ENCODE assay signal across 18 cellular contexts in genomic region chr21:39658066-39658465, GRCh38. TPM values are rescaled to one million over a fixed set of nuclear protein-coding genes. Genes with fewer than 3 reads are reported as not detected.
DNase-seq lines count a peak whose midpoint lies in the region; ATAC-seq and TF ChIP-seq lines count a peak whose summit lies in the region.
"Had no signal": no experiment of that assay in that cellular context is flagged by ENCODE, and none has a peak within 500 bp of the region (broad histone marks: within the 10 kb centered on the region; RNA-seq: fewer than 3 reads in every experiment).

No MANE protein-coding gene starts in this region.

- no peak overlapping the region for H3K4me3 ChIP-seq in GM23338
- no peak overlapping the region for H3K4me3 ChIP-seq in body of pancreas
- H3K4me3 ChIP-seq in mucosa of rectum (ENCODE audit: low read length in 2 of 2) = peak overlapping the region; percentile 65 to 67

- no peak overlapping the region for H3K4me2 ChIP-seq in GM23338

- ATAC-seq in GM23338 = no peak
- ATAC-seq in body of pancreas = no peak
- ATAC-seq in sciatic nerve = no peak
- no peak for ATAC-seq in omental fat pad (ENCODE audit: low FRiP score)
- ATAC-seq: HCT116, Right ventricle myocardium inferior had no signal

- no peak for TF ChIP-seq POLR2A in body of pancreas (IDR thresholded peaks at IDR 0.05)

- H3K36me3 ChIP-seq in GM23338 (ENCODE audit: insufficient read depth) (peaks cover 15% of the 10 kb centered on the region), body of pancreas (replicated peaks in 1 of 2; ENCODE audit: insufficient read depth in 1 of 2, low read depth in 2 of 2) (no peaks in the 10 kb centered on the region), mucosa of rectum (ENCODE audit: control insufficient read depth in 2 of 2, insufficient read depth in 2 of 2, low read length in 2 of 2) (peaks cover 11 to 16% of the 10 kb centered on the region in 2 donors)

- H3K27ac ChIP-seq in GM23338 (ENCODE audit: low read depth) (peak overlapping the region; percentile 63; the same call in 1 of the 2 replicates), body of pancreas (peak overlapping the region in 3 of 4 donors; percentile 63 to 77 (median 75)), mucosa of rectum (ENCODE audit: low read depth in 2 of 2, low read length in 2 of 2) (peak overlapping the region; percentile 71 to 78)
- H3K27ac ChIP-seq: C4-2B had no signal

- H2AFZ ChIP-seq in GM23338 = no peak overlapping the region

- peaks cover 7% of the 10 kb centered on the region; the same call in 1 of the 2 replicates for H3K4me1 ChIP-seq in GM23338 (ENCODE audit: insufficient read depth)
- H3K4me1 ChIP-seq in body of pancreas = peaks cover 55% of the 10 kb centered on the region
- peaks cover 21 to 42% of the 10 kb centered on the region in 2 donors for H3K4me1 ChIP-seq in mucosa of rectum (ENCODE audit: control insufficient read depth in 2 of 2, insufficient read depth in 2 of 2, low read length in 2 of 2)

- peaks cover 80% of the 10 kb centered on the region for H3K36me3 Mint-ChIP-seq in GM23338 (ENCODE audit: low read depth)
- H3K36me3 Mint-ChIP-seq: IgD-negative memory B cell had no signal

- H3K4me1 Mint-ChIP-seq in GM23338 = peaks cover 10% of the 10 kb centered on the region

- intact Hi-C loops in body of pancreas (cut with DNase I) = no loop called here
- intact Hi-C loops in sciatic nerve (cut with DNase I) = no loop called here

- POLR2A ChIA-PET in HEK293T (lab: Yijun Ruan, JAX) = no interaction called here

- H3K9ac ChIP-seq in mucosa of rectum (ENCODE audit: low read depth in 1 of 2, low read length in 2 of 2) = peak overlapping the region; percentile 1 to 62

- 0 out of 2 replicates have a peak overlapping the region, but pooled peaks have one; percentile 28 for H3K27ac Mint-ChIP-seq in GM23338
- H3K27ac Mint-ChIP-seq: IgD-negative memory B cell had no signal

- H3K9me3 Mint-ChIP-seq in GM23338 = no peaks in the 10 kb centered on the region

- WGBS in body of pancreas, 2 donors = 25 to 32% methylated on average over 2 of the region's 2 CpGs

- TF ChIP-seq CTCF in GM23338 (conservative IDR thresholded peaks at IDR 0.05; ENCODE audit: low read depth in 2 of 2) = no peak
- no peak for TF ChIP-seq CTCF in body of pancreas (IDR thresholded peaks at IDR 0.05)
- no peak for TF ChIP-seq CTCF in omental fat pad (IDR thresholded peaks at IDR 0.05)

- 0 out of 2 replicates have a peak, but pooled peaks cover 4% of the 10 kb centered on the region for H3F3A ChIP-seq in GM23338 (replicated peaks; ENCODE audit: low read depth)

- H3K27me3 ChIP-seq in GM23338 (ENCODE audit: insufficient read depth) = no peaks in the 10 kb centered on the region
- no peaks in the 10 kb centered on the region for H3K27me3 ChIP-seq in body of pancreas
- no peaks in the 10 kb centered on the region for H3K27me3 ChIP-seq in mucosa of rectum (ENCODE audit: control insufficient read depth in 2 of 2, insufficient read depth in 2 of 2, low read length in 2 of 2)

- H4K20me1 ChIP-seq in GM23338 (replicated peaks; ENCODE audit: insufficient read depth) = peaks cover 3% of the 10 kb centered on the region

- H3K9me3 ChIP-seq in body of pancreas = no peaks in the 10 kb centered on the region
- H3K9me3 ChIP-seq in mucosa of rectum (ENCODE audit: control insufficient read depth in 2 of 2, low read length in 2 of 2) = no peaks in the 10 kb centered on the region

- CTCF ChIA-PET in HEK293T (lab: Yijun Ruan, JAX) = no interaction called here

- H3K79me2 ChIP-seq in GM23338 (replicated peaks; ENCODE audit: insufficient read depth) = peaks cover 22% of the 10 kb centered on the region

- H3K9me2 ChIP-seq in GM23338 (ENCODE audit: insufficient read depth) = no peaks in the 10 kb centered on the region

- H3K27me3 Mint-ChIP-seq in GM23338 (ENCODE audit: insufficient read depth, low read depth, poor library complexity) = peaks cover 2% of the 10 kb centered on the region

- H3K4me3 Mint-ChIP-seq in GM23338 = no peak overlapping the region
- H3K4me3 Mint-ChIP-seq: IgD-negative memory B cell had no signal

- DNase-seq in GM23338 (ENCODE audit: low spot score) = no peak
- DNase-seq in body of pancreas = no peak
- peak; percentile 5 for DNase-seq in sciatic nerve (ENCODE audit: low spot score)
- DNase-seq in omental fat pad (ENCODE audit: low spot score) = no peak
- DNase-seq in HEK293T (ENCODE audit: extremely low spot score) = no peak
- DNase-seq in amygdala (lab: John Stamatoyannopoulos, UW) = no peak
- DNase-seq: AML-193, DMS79 treated with DMSO at 0.1 percent for 48 hours, Karpas-422, NCI-H1417 treated with DMSO at 0.1 percent for 48 hours, NCI-H187 treated with DMSO at 0.1 percent for 48 hours had no signal

TF ChIP-seq in GM23338, 12 proteins besides CTCF, POLR2A, EP300 and RAD21:
- no peak for TF ChIP-seq JUNB (IDR thresholded peaks at IDR 0.05; ENCODE audit: unreplicated experiment)
TF ChIP-seq in GM23338: peak in this region for 0.

TF ChIP-seq in HEK293T, 16 proteins besides CTCF, POLR2A, EP300 and RAD21:
- no peak for TF ChIP-seq BHLHE40 (IDR thresholded peaks at IDR 0.05; ENCODE audit: borderline replicate concordance)

RNA-seq across cellular contexts. Expression of gene B3GALT5, which starts 45.3 kb away (rescaled TPM):
- total RNA-seq in GM23338 (2014; rRNA removed; shearing (Covaris generic)) = 31.7 and 37.5 TPM in 2 replicates
- polyA plus RNA-seq in GM23338 (2016; fragmentation: Nextera tagmentation; extraction: Ambion mirVana) = 6.2 TPM in 2 replicates
- total RNA-seq in body of pancreas = 1 to 10 TPM; 4.9 to 5.6 TPM
- not detected for total RNA-seq in sciatic nerve
- not detected for total RNA-seq in omental fat pad
- total RNA-seq: MCF 10A, OCI-LY7 had no signal
- polyA plus RNA-seq: IgD-negative memory B cell had no signal

Comparison
In these comparisons a context has a peak if more than half of its experiments do, and no peak if none do; other contexts are left out.
1. H3K4me3 ChIP-seq: peak in mucosa of rectum (2 of 2); none in GM23338 (single experiment) and body of pancreas (0 of 2).
2. Peak in every context shown above with its lines, with median percentiles within 50 percentile points of each other: H3K27ac ChIP-seq.